ENCODE assay signal across 8 cellular contexts in the genomic region with DNA sequence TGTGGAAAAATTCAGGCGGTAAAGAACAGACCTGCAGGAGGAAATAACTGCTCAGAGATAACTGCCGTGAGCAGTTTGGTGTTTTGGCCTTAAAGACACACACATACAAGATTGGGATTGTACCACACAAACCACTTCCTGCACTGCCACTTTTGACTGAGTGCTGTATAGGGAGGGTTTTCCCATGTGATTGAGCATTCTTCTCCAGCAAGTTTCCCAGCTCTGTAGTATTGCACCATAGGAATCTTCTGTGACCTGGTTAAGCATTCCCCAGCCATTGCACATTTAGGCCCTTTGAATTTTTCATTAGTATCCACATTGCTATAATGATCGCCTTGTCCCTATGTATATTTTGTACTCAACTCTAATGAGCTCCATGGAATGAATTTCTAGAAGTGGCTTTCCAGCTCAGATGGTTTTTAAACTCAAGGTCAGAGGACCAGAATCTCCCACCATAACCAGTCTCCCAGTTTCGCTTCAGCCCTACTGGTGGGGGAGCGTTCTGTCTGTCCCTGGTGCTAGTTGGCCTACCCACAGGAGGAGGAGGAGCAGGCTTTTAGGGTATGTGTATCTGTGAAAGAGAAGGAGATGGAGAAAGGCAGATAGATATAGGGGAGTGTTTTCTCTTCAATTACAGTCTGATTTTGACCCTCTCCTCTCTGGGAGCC. TPM values are rescaled to one million over a fixed set of nuclear protein-coding genes. Genes with fewer than 3 reads are reported as not detected.
DNase-seq lines count a peak whose midpoint lies in the region; ATAC-seq and TF ChIP-seq lines count a peak whose summit lies in the region.

No MANE protein-coding gene starts in this region.

- BruUV-seq in MCF 10A (replicated peaks; lab: Mats Ljungman, UMichigan), result no TSS peak

- no peak overlapping the region for H3K4me3 Mint-ChIP-seq in MCF 10A (ENCODE audit: unreplicated experiment)

- H3K4me1 ChIP-seq in neutrophil (ENCODE audit: control insufficient read depth in 1 of 2, insufficient read depth in 1 of 2, low read depth in 1 of 2, low read length in 1 of 2), result peaks cover 88 to 92% of the 10 kb centered on the region in 2 experiments

- POLR2A ChIA-PET in MCF 10A (lab: Yijun Ruan, JAX), result interaction anchor here (3.9 kb wide), 1 partner anchor 10 kb away, joined by 21 read pairs; a partner anchor contains a TSS

- peak overlapping the region; percentile 63 for H3K27ac ChIP-seq in neutrophil

- DNase-seq in AG08395 (ENCODE audit: low spot score) (peak; percentile 92), NB4 (ENCODE audit: low read depth) (peak; percentile 79), MCF 10A (ENCODE audit: unreplicated experiment) (peak; percentile 86), NCI-H1417 treated with DMSO at 0.1 percent for 48 hours (lab: John Stamatoyannopoulos, UW) (no peak), D341Med (ENCODE audit: low spot score) (no peak), NCI-H82 (lab: John Stamatoyannopoulos, UW) (no peak)

- intact Hi-C loops in MCF 10A (cut with micrococcal nuclease), result no loop called here

- H3K4me3 ChIP-seq in NB4 (ENCODE audit: low read depth, low read length) (peak overlapping the region; percentile 6), neutrophil (ENCODE audit: low read depth in 1 of 2, low read length in 1 of 2) (no peak overlapping the region)

- H3K36me3 Mint-ChIP-seq in MCF 10A (ENCODE audit: insufficient read depth, unreplicated experiment), result peaks cover 5% of the 10 kb centered on the region

- H3K27ac Mint-ChIP-seq in MCF 10A (ENCODE audit: low read depth, unreplicated experiment), result peak overlapping the region; percentile 51

- H3K4me1 Mint-ChIP-seq in MCF 10A (ENCODE audit: insufficient read depth, unreplicated experiment), result peaks cover 31% of the 10 kb centered on the region

- TF ChIP-seq POLR2A in NB4 (IDR thresholded peaks at IDR 0.05; ENCODE audit: extremely low read depth, insufficient read length), result no peak

- H3K27me3 ChIP-seq in neutrophil, result no peaks in the 10 kb centered on the region

- no peaks in the 10 kb centered on the region for H3K27me3 Mint-ChIP-seq in MCF 10A (ENCODE audit: insufficient read depth, unreplicated experiment)

- CTCF ChIA-PET in MCF 10A (lab: Yijun Ruan, JAX), result interaction anchor here (0.6 to 1.0 kb wide), 5 partner anchors 9 to 447 kb away, joined by 3 to 4 read pairs (median 3); a partner anchor contains a TSS

- H3K9me3 ChIP-seq in neutrophil, result no peaks in the 10 kb centered on the region

- H3K36me3 ChIP-seq in neutrophil, result peaks cover 10% of the 10 kb centered on the region

- H3K9me3 Mint-ChIP-seq in MCF 10A (ENCODE audit: unreplicated experiment), result no peaks in the 10 kb centered on the region

- TF ChIP-seq CTCF in NB4 (IDR thresholded peaks at IDR 0.05; ENCODE audit: low read depth, low read length) (no peak), MCF 10A (IDR thresholded peaks at IDR 0.05; ENCODE audit: unreplicated experiment) (no peak), neutrophil (IDR thresholded peaks at IDR 0.05) (no peak)

- ATAC-seq in GM19468 (IDR thresholded peaks at IDR 0.05; ENCODE audit: extremely low read depth, unreplicated experiment), result peak; percentile 39

RNA-seq across cellular contexts. Expression of a gene that starts 9.3 kb away (rescaled TPM):
- 50.9 and 114 TPM in 2 replicates for total RNA-seq in MCF 10A (2022)

Comparison
In these comparisons a context has a peak if more than half of its experiments do, and no peak if none do; other contexts are left out.
1. DNase-seq: peak in AG08395 (single experiment), NB4 (single experiment) and MCF 10A (single experiment); none in NCI-H1417 treated with DMSO at 0.1 percent for 48 hours (single experiment), D341Med (single experiment) and NCI-H82 (single experiment).